29 cellular contexts compared by ENCODE assay signal in the genomic region with DNA sequence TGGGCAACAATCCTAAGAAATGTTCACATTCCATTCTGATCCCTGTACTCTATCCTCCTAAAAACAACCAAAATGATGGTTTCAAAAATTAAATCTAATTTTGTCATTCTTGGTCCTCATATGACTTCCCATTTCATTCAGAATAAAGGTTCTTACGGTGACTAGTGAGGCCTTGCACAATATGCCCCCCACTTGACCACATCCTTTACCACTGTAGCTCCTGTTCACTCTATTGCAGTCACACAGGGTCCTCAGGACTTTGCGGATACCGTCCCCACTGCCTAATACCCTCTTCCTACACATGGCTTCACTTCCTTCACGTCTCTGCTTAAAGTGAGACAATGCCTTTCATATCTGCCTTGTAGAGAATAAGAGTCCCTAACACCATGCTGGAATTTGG.
"Had no signal": no experiment of that assay in that cellular context is flagged by ENCODE, and none has a peak within 500 bp of the region (broad histone marks: within the 10 kb centered on the region; RNA-seq: fewer than 3 reads in every experiment).

No MANE protein-coding gene starts in this region.

- H3K4me3 ChIP-seq: gastrocnemius medialis, heart left ventricle, hepatocyte, left lung, mucosa of descending colon, pancreas, right lobe of liver, suprapubic skin, transverse colon, upper lobe of right lung, uterus had no signal

- H3K27me3 ChIP-seq: gastrocnemius medialis, heart left ventricle, hepatocyte, left lung, neutrophil, pancreas, right lobe of liver, suprapubic skin, transverse colon, upper lobe of right lung, uterus had no signal

- H3K27ac ChIP-seq: epithelial cell of prostate, gastrocnemius medialis, heart left ventricle, hepatocyte, left lung, neutrophil, pancreas, right lobe of liver, suprapubic skin, transverse colon, upper lobe of right lung, uterus had no signal

- H3K9me3 Mint-ChIP-seq: dendritic cell treated with granulocyte-macrophage colony-stimulating factor and Interleukin-4, amounts not matched to agents 40 ng/mL and 50 ng/mL, for 4 days had no signal

- H3K79me2 ChIP-seq: hepatocyte had no signal

- H3K4me2 ChIP-seq: hepatocyte had no signal

- H3K36me3 Mint-ChIP-seq: mesothelial cell of epicardium, naive B cell had no signal

- H3K4me1 Mint-ChIP-seq: mesothelial cell of epicardium; naive B cell; stimulated activated naive CD8-positive, alpha-beta T cell treated with anti-CD3 and anti-CD28 coated beads, Interleukin-15, amount 100 ng/mL, for 72 hours had no signal

- DNase-seq: effector CD8-positive, alpha-beta T cell; endodermal cell; foreskin fibroblast; gastrocnemius medialis; heart left ventricle; left cardiac atrium; left lung; mesenchymal stem cell; mucosa of descending colon; naive B cell; pancreas; right lobe of liver; small intestine; stimulated activated CD4-positive, alpha-beta T cell treated with anti-CD3 and anti-CD28 coated beads, Interleukin-15, amount 100 ng/mL, for 24 hours; stimulated activated CD4-positive, alpha-beta T cell treated with anti-CD3 and anti-CD28 coated beads, Interleukin-2, amount 100 ng/mL, for 48 hours; stimulated activated CD8-positive, alpha-beta memory T cell treated with anti-CD3 and anti-CD28 coated beads, Interleukin-4, amount 100 ng/mL, for 48 hours; stimulated activated naive CD4-positive, alpha-beta T cell; stimulated activated naive CD8-positive, alpha-beta T cell treated with anti-CD3 and anti-CD28 coated beads, Interleukin-15, amount 100 ng/mL, for 72 hours; transverse colon; upper lobe of right lung; uterus had no signal

- H3K36me3 ChIP-seq: gastrocnemius medialis, heart left ventricle, left lung, neutrophil, pancreas, right lobe of liver, suprapubic skin, transverse colon, upper lobe of right lung, uterus had no signal

- H3K4me3 Mint-ChIP-seq: dendritic cell treated with granulocyte-macrophage colony-stimulating factor and Interleukin-4, amounts not matched to agents 40 ng/mL and 50 ng/mL, for 4 days; endodermal cell; mesothelial cell of epicardium; naive B cell; natural killer cell treated with Interleukin-12 subunit alpha and Interleukin-12 subunit beta and Interleukin-15 and Interleukin-18, amount 100 ng/mL, for 72 hours; neural crest cell; stimulated activated naive CD8-positive, alpha-beta T cell treated with anti-CD3 and anti-CD28 coated beads, Interleukin-15, amount 100 ng/mL, for 72 hours had no signal

- H3K4me1 ChIP-seq: gastrocnemius medialis, left lung, pancreas, right lobe of liver, transverse colon, upper lobe of right lung, uterus had no signal

- H3K27me3 Mint-ChIP-seq: dendritic cell treated with granulocyte-macrophage colony-stimulating factor and Interleukin-4, amounts not matched to agents 40 ng/mL and 50 ng/mL, for 4 days; naive B cell; natural killer cell treated with Interleukin-12 subunit alpha and Interleukin-12 subunit beta and Interleukin-15 and Interleukin-18, amount 100 ng/mL, for 72 hours; stimulated activated naive CD8-positive, alpha-beta T cell treated with anti-CD3 and anti-CD28 coated beads, Interleukin-15, amount 100 ng/mL, for 72 hours had no signal

- H2AFZ ChIP-seq: hepatocyte had no signal

- H3K27ac Mint-ChIP-seq: dendritic cell treated with granulocyte-macrophage colony-stimulating factor and Interleukin-4, amounts not matched to agents 40 ng/mL and 50 ng/mL, for 4 days; endodermal cell; mesothelial cell of epicardium; natural killer cell treated with Interleukin-12 subunit alpha and Interleukin-12 subunit beta and Interleukin-15 and Interleukin-18, amount 100 ng/mL, for 72 hours; stimulated activated naive CD8-positive, alpha-beta T cell treated with anti-CD3 and anti-CD28 coated beads, Interleukin-15, amount 100 ng/mL, for 72 hours had no signal

- H3K9me3 ChIP-seq: gastrocnemius medialis, mucosa of descending colon, neutrophil, pancreas, right lobe of liver, suprapubic skin, transverse colon, upper lobe of right lung, uterus had no signal
